In the genomic region with DNA sequence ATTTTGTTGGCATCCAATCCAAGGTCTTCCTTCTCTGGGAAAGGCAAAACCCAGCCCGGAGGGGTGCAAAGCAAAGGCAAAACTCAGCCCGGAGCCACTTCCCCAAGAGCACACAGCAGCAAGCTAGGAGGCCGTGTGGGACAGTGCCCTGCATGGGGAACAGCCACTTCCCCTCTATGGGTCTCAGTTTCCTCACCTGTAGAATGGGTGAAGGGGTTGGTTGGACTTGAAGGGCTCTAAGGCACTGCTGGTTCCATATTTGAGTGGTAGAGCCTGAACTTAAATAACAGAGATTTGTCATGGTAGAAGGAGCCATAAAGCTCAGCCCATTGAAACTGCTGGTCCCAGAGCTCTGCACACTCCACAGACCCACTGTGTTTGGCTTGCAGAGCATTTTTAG, we compare ENCODE assay signal across 17 cellular contexts.
"Had no signal": no experiment of that assay in that cellular context is flagged by ENCODE, and none has a peak within 500 bp of the region (broad histone marks: within the 10 kb centered on the region; RNA-seq: fewer than 3 reads in every experiment).

No MANE protein-coding gene starts in this region.

- H3K4me3 ChIP-seq: dorsolateral prefrontal cortex, hepatocyte, mucosa of descending colon, ovary, right atrium auricular region, suprapubic skin, thyroid gland, upper lobe of left lung, uterus had no signal

- H3K36me3 Mint-ChIP-seq: naive thymus-derived CD8-positive, alpha-beta T cell had no signal

- H3K9me3 ChIP-seq: mucosa of descending colon, ovary, right atrium auricular region, suprapubic skin, thyroid gland, upper lobe of left lung, uterus had no signal

- H3K36me3 ChIP-seq: ovary, right atrium auricular region, suprapubic skin, thyroid gland, upper lobe of left lung, uterus had no signal

- H3K9me3 Mint-ChIP-seq: naive thymus-derived CD8-positive, alpha-beta T cell had no signal

- H3K4me2 ChIP-seq: hepatocyte had no signal

- H2AFZ ChIP-seq: hepatocyte had no signal

- ATAC-seq: mucosa of descending colon; naive thymus-derived CD8-positive, alpha-beta T cell; stimulated activated naive CD8-positive, alpha-beta T cell treated with anti-CD3 and anti-CD28 coated beads, Interleukin-15, Interleukin-2, amounts not matched to agents 100 U/mL and 50 U/mL, for 24 hours had no signal

- H3K4me3 Mint-ChIP-seq: naive thymus-derived CD8-positive, alpha-beta T cell had no signal

- H3K27ac ChIP-seq: dorsolateral prefrontal cortex, hepatocyte, ovary, right atrium auricular region, suprapubic skin, thyroid gland, upper lobe of left lung, uterus had no signal

- H3K27me3 Mint-ChIP-seq: naive thymus-derived CD8-positive, alpha-beta T cell had no signal

- DNase-seq: cortex of kidney; dorsolateral prefrontal cortex; effector CD8-positive, alpha-beta T cell; foreskin melanocyte; mucosa of descending colon; naive thymus-derived CD8-positive, alpha-beta T cell; nucleus accumbens; ovary; small intestine; stimulated activated CD4-positive, alpha-beta T cell treated with anti-CD3 and anti-CD28 coated beads, Interleukin-12 subunit alpha, Interleukin-12 subunit beta, amount 100 ng/mL, for 4 hours; stimulated activated naive CD8-positive, alpha-beta T cell treated with anti-CD3 and anti-CD28 coated beads, Interleukin-15, Interleukin-2, amounts not matched to agents 100 U/mL and 50 U/mL, for 24 hours; thyroid gland; upper lobe of left lung; uterus had no signal

- H3K27me3 ChIP-seq: dorsolateral prefrontal cortex, hepatocyte, ovary, right atrium auricular region, thyroid gland, upper lobe of left lung, uterus had no signal

- H3K4me1 ChIP-seq: thyroid gland, uterus had no signal

- H3K79me2 ChIP-seq: hepatocyte had no signal

- H3K27ac Mint-ChIP-seq: naive thymus-derived CD8-positive, alpha-beta T cell had no signal
